In genomic region chr9:90915693-90916092, GRCh38 we compare ENCODE assay signal across 8 cellular contexts.
DNase-seq lines count a peak whose midpoint lies in the region; ATAC-seq, FAIRE-seq and TF ChIP-seq lines count a peak whose summit lies in the region.

No MANE protein-coding gene starts in this region.

- RAD21 ChIA-PET in GM12878 (lab: Charles Lee; ENCODE audit: unreplicated experiment), result interaction anchor here (0.6 to 3.4 kb wide), 20 partner anchors 17 to 1034 kb away, joined by 3 to 59 read pairs (median 4); partner anchors contain the start of genes NFIL3 and ROR2

- SMC1A ChIA-PET in GM12878 (lab: Charles Lee; ENCODE audit: uncharacterized antibody, unreplicated experiment), result interaction anchor here (0.6 to 4.4 kb wide), 12 partner anchors 9 to 1135 kb away, joined by 3 to 47 read pairs (median 3); partner anchors contain the start of gene NFIL3

- no peaks in the 10 kb centered on the region for H3F3A ChIP-seq in smooth muscle cell (ENCODE audit: low read depth)

- H3K4me3 ChIP-seq in MG63 (no peak overlapping the region), GM12878 (no peak overlapping the region), smooth muscle cell (no peak overlapping the region), right atrium auricular region (no peak overlapping the region), sigmoid colon (no peak overlapping the region)

- in situ Hi-C loops in GM12878 (cut with MboI), result loop anchor here (5.0 kb wide), 2 partner anchors 512 to 762 kb away; no protein-coding TSS in a partner anchor

- ATAC-seq in GM12878, result peak; percentile 51
- no peak for ATAC-seq in GM19351 (IDR thresholded peaks at IDR 0.05; ENCODE audit: unreplicated experiment)
- ATAC-seq in left ventricle myocardium superior, result no peak

- TF ChIP-seq POLR2A in GM12878 (IDR thresholded peaks at IDR 0.05; ENCODE audit: low read depth, low read length) (no peak), sigmoid colon (IDR thresholded peaks at IDR 0.05) (no peak)

- peak; percentile 25 to 53 (median 32); a peak in 4 of 6 replicates for TF ChIP-seq CTCF in GM12878 (IDR thresholded peaks at IDR 0.05 in 2 of 3, conservative IDR thresholded peaks at IDR 0.05 in 1 of 3; ENCODE audit: control insufficient read depth in 2 of 3, extremely low read depth in 1 of 3, insufficient read depth in 1 of 3, low read depth in 3 of 3, low read length in 3 of 3)
- peak; percentile 37 for TF ChIP-seq CTCF in smooth muscle cell (IDR thresholded peaks at IDR 0.05; ENCODE audit: borderline replicate concordance, insufficient read depth, poor library complexity, severe bottlenecking)
- no peak for TF ChIP-seq CTCF in right atrium auricular region (IDR thresholded peaks at IDR 0.05)
- TF ChIP-seq CTCF in sigmoid colon (IDR thresholded peaks at IDR 0.05), result no peak

- TF ChIP-seq RAD21 in GM12878 (IDR thresholded peaks at IDR 0.05; ENCODE audit: insufficient read depth, low read depth, low read length), result peak; percentile 51

- no peak overlapping the region for H3K9ac ChIP-seq in GM12878 (ENCODE audit: control insufficient read depth, insufficient read depth, low read length)
- H3K9ac ChIP-seq in smooth muscle cell (ENCODE audit: low read depth), result no peak overlapping the region

- H3K27ac ChIP-seq in GM12878 (ENCODE audit: control insufficient read depth, insufficient read depth), result no peak overlapping the region
- H3K27ac ChIP-seq in smooth muscle cell (ENCODE audit: low read depth), result no peak overlapping the region
- H3K27ac ChIP-seq in right atrium auricular region, result no peak overlapping the region
- no peak overlapping the region for H3K27ac ChIP-seq in sigmoid colon

- H3K36me3 ChIP-seq in MG63 (no peaks in the 10 kb centered on the region), GM12878 (ENCODE audit: control insufficient read depth in 2 of 2, insufficient read depth in 2 of 2, low read length in 1 of 2) (no peaks in the 10 kb centered on the region), smooth muscle cell (ENCODE audit: low read depth) (no peaks in the 10 kb centered on the region), right atrium auricular region (no peaks in the 10 kb centered on the region), sigmoid colon (no peaks in the 10 kb centered on the region)

- intact Hi-C loops in GM12878 (cut with micrococcal nuclease; ENCODE audit: unreplicated experiment) (loop anchor here (1.0 to 10.0 kb wide), 7 partner anchors 122 to 812 kb away; no protein-coding TSS in a partner anchor), sigmoid colon (cut with DNase I) (loop anchor here (2.0 to 10.0 kb wide), 4 partner anchors 119 to 767 kb away; no protein-coding TSS in a partner anchor), left ventricle myocardium superior (cut with micrococcal nuclease) (loop anchor here (5.0 to 10.0 kb wide), 2 partner anchors 517 to 769 kb away; no protein-coding TSS in a partner anchor)

- H4K20me1 ChIP-seq in GM12878 (ENCODE audit: control insufficient read depth, insufficient read depth) (no peaks in the 10 kb centered on the region), smooth muscle cell (ENCODE audit: low read depth) (no peaks in the 10 kb centered on the region)

- H2AFZ ChIP-seq in GM12878 (ENCODE audit: control insufficient read depth, low read depth, low read length) (no peak overlapping the region), smooth muscle cell (ENCODE audit: low read depth) (no peak overlapping the region)

- POLR2A ChIA-PET in GM12878 (lab: Charles Lee), result interaction anchor here (0.6 to 0.7 kb wide), 3 partner anchors 46 to 1124 kb away, joined by 3 to 4 read pairs (median 3); no protein-coding TSS in a partner anchor

- CTCF ChIA-PET in GM12878 (lab: Yijun Ruan, JAX), result interaction anchor here (0.6 to 7.5 kb wide), 32 partner anchors 10 to 913 kb away, joined by 3 to 115 read pairs (median 4); partner anchors contain the start of genes AUH and NFIL3

- no peaks in the 10 kb centered on the region for H3K79me2 ChIP-seq in GM12878 (ENCODE audit: control insufficient read depth, insufficient read depth, low read length)
- no peaks in the 10 kb centered on the region for H3K79me2 ChIP-seq in smooth muscle cell (ENCODE audit: low read depth)

- H3K9me3 ChIP-seq in MG63 (no peaks in the 10 kb centered on the region), GM12878 (replicated peaks; ENCODE audit: control insufficient read depth, insufficient read depth, low read length) (no peaks in the 10 kb centered on the region), smooth muscle cell (replicated peaks; ENCODE audit: low read depth) (no peaks in the 10 kb centered on the region), right atrium auricular region (no peaks in the 10 kb centered on the region), sigmoid colon (no peaks in the 10 kb centered on the region)

- no peak for FAIRE-seq in GM12878 (lab: Jason Lieb, UNC)

- H3K4me2 ChIP-seq in GM12878 (ENCODE audit: control insufficient read depth, insufficient read depth) (no peak overlapping the region), smooth muscle cell (no peak overlapping the region)

- H3K27me3 ChIP-seq in MG63 (no peaks in the 10 kb centered on the region), GM12878 (replicated peaks in 1 of 2; ENCODE audit: control insufficient read depth in 2 of 2, insufficient read depth in 2 of 2, low read length in 1 of 2) (no peaks in the 10 kb centered on the region; a peak in 1 of 4 replicates), smooth muscle cell (ENCODE audit: low read depth) (no peaks in the 10 kb centered on the region), right atrium auricular region (no peaks in the 10 kb centered on the region), sigmoid colon (no peaks in the 10 kb centered on the region)

- no peak for TF ChIP-seq EP300 in GM12878 (IDR thresholded peaks at IDR 0.05; ENCODE audit: borderline replicate concordance in 1 of 2, control insufficient read depth in 1 of 2, low read depth in 2 of 2, low read length in 2 of 2)
- TF ChIP-seq EP300 in sigmoid colon (IDR thresholded peaks at IDR 0.05), result no peak

- no peaks in the 10 kb centered on the region for H3K4me1 ChIP-seq in GM12878 (ENCODE audit: control insufficient read depth, insufficient read depth, low read length)
- no peaks in the 10 kb centered on the region for H3K4me1 ChIP-seq in smooth muscle cell (ENCODE audit: low read depth)
- H3K4me1 ChIP-seq in right atrium auricular region, result peaks cover 0 to 14% of the 10 kb centered on the region in 2 donors
- H3K4me1 ChIP-seq in sigmoid colon, result peaks cover 0 to 9% (median 0%) of the 10 kb centered on the region in 4 donors

- BruUV-seq in GM12878 (replicated peaks; lab: Mats Ljungman, UMichigan), result no TSS peak

- peak; percentile 46 for DNase-seq in ELR (ENCODE audit: low read depth)
- DNase-seq in MG63, result peak; percentile 23
- no peak for DNase-seq in GM12878 (ENCODE audit: low read depth, low spot score)
- no peak for DNase-seq in smooth muscle cell (lab: John Stamatoyannopoulos, UW; ENCODE audit: unreplicated experiment)
- no peak for DNase-seq in right atrium auricular region (ENCODE audit: low spot score)
- DNase-seq in sigmoid colon, result no peak
- DNase-seq in left ventricle myocardium superior, result no peak

- 34% methylated on average over 6 of the region's 6 CpGs for WGBS in GM12878 (ENCODE audit: insufficient coverage, insufficient replicate concordance, low lambda C conversion rate, missing lambda C conversion rate)
- 68% methylated on average over 6 of the region's 6 CpGs for WGBS in smooth muscle cell (ENCODE audit: low lambda C conversion rate)
- 66 to 87% methylated on average over 6 of the region's 6 CpGs for WGBS in sigmoid colon, 2 donors

TF ChIP-seq in GM12878, 131 proteins besides CTCF, POLR2A, EP300 and RAD21:
- no peak for TF ChIP-seq CREB1 (IDR thresholded peaks at IDR 0.05; ENCODE audit: low read depth)
- no peak for TF ChIP-seq ATF2 (IDR thresholded peaks at IDR 0.05; ENCODE audit: low read length)
- TF ChIP-seq RELB (IDR thresholded peaks at IDR 0.05; ENCODE audit: low read depth), result no peak
- TF ChIP-seq ELK1 (IDR thresholded peaks at IDR 0.05; ENCODE audit: low read depth, low read length), result no peak
- TF ChIP-seq KAT2A (conservative IDR thresholded peaks at IDR 0.05; ENCODE audit: control insufficient read depth, low read depth, low read length), result no peak
- no peak for TF ChIP-seq YBX1 (IDR thresholded peaks at IDR 0.05)
- no peak for TF ChIP-seq KDM1A (IDR thresholded peaks at IDR 0.05; ENCODE audit: borderline replicate concordance)
- no peak for TF ChIP-seq NBN (IDR thresholded peaks at IDR 0.05)
- no peak for TF ChIP-seq GATAD2B (conservative IDR thresholded peaks at IDR 0.05; ENCODE audit: low read depth)
- TF ChIP-seq SMC3 (IDR thresholded peaks at IDR 0.05; ENCODE audit: borderline replicate concordance, low read length), result no peak

Comparison
In these comparisons a context has a peak if more than half of its experiments do, and no peak if none do; other contexts are left out.
1. DNase-seq: peak in ELR (single experiment) and MG63 (single experiment); none in GM12878 (single experiment), smooth muscle cell (single experiment), right atrium auricular region (single experiment), sigmoid colon (single experiment) and left ventricle myocardium superior (single experiment).
2. CTCF ChIP-seq: peak in GM12878 (3 of 3) and smooth muscle cell (single experiment); none in right atrium auricular region (0 of 2) and sigmoid colon (0 of 4).